In the genomic region with DNA sequence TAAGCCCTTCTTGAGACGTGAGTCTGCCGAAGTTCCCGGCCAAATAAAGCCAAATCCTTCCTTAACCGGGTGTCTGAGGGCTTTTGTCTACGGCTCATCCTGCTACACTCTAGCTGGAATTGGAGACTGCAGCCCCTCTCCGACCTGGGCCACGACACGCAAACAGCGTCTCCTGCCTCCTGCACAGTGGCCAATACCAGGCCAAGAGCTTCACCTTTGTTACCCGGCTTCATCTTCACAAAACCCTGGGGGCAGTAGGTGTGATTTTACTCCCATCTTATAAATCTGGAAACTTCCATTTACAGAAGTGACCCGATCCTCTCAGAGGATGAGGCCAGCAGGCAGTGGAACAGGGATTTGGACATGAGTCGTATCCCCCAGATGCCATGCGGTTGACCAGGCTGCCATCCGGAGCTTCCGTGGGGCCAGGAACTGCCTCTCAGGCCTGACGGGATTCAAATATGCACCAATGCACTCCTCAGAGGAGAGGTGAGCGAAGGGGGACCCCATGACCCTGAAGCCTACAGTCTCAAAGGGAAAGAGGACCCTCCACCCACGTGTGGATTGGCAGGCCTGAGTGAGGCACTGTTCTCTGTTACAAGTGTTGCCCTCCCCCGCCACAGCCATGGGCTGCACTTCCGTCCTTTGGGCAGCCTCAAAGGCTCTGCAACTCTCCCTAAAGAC, we compare ENCODE assay signal across 13 cellular contexts. TPM values are rescaled to one million over a fixed set of nuclear protein-coding genes. Genes with fewer than 3 reads are reported as not detected.
DNase-seq lines count a peak whose midpoint lies in the region; ATAC-seq, FAIRE-seq and TF ChIP-seq lines count a peak whose summit lies in the region.
"Had no signal": no experiment of that assay in that cellular context is flagged by ENCODE, and none has a peak within 500 bp of the region (broad histone marks: within the 10 kb centered on the region; RNA-seq: fewer than 3 reads in every experiment).

No MANE protein-coding gene starts in this region.

- H2AFZ ChIP-seq in IMR-90 (replicated peaks; ENCODE audit: low read length, poor library complexity): peak overlapping the region; percentile 43
- H2AFZ ChIP-seq in H1 (ENCODE audit: low read length): no peak overlapping the region; the same call in 1 of the 2 replicates
- H2AFZ ChIP-seq: parathyroid adenoma had no signal

- H4K5ac ChIP-seq in IMR-90 (ENCODE audit: low read depth, low read length) (no peak overlapping the region), H1 (ENCODE audit: insufficient read length, low read depth, low read length) (no peak overlapping the region)

- H3K23ac ChIP-seq in IMR-90 (ENCODE audit: low read depth, low read length) (no peak overlapping the region), H1 (ENCODE audit: insufficient read length) (no peak overlapping the region)

- no peak for TF ChIP-seq EP300 in H1 (IDR thresholded peaks at IDR 0.05; ENCODE audit: borderline replicate concordance in 1 of 2, low read depth in 2 of 2, low read length in 2 of 2)

- H3K4me2 ChIP-seq in IMR-90 (ENCODE audit: low read depth, low read length): no peak overlapping the region
- H3K4me2 ChIP-seq in H1 (ENCODE audit: insufficient read depth in 1 of 2, low read depth in 2 of 2, low read length in 2 of 2): no peak overlapping the region

- no peaks in the 10 kb centered on the region for H3K9me3 ChIP-seq in CD4-positive, CD25-positive, alpha-beta regulatory T cell (ENCODE audit: control insufficient read depth in 2 of 2, low read length in 2 of 2)
- no peaks in the 10 kb centered on the region for H3K9me3 ChIP-seq in IMR-90 (ENCODE audit: control insufficient read depth, insufficient read depth, low read length)
- no peaks in the 10 kb centered on the region for H3K9me3 ChIP-seq in H1 (ENCODE audit: insufficient read depth in 2 of 2, low read depth in 1 of 2, low read length in 1 of 2)

- peaks cover 41% of the 10 kb centered on the region for H3K4me1 ChIP-seq in CD4-positive, CD25-positive, alpha-beta regulatory T cell (ENCODE audit: control insufficient read depth, insufficient read depth, low read length, poor library complexity, severe bottlenecking)
- no peaks in the 10 kb centered on the region for H3K4me1 ChIP-seq in IMR-90 (ENCODE audit: control insufficient read depth, insufficient read depth, low read length)
- peaks cover 0 to 3% (median under 1%) of the 10 kb centered on the region in 4 experiments; a peak in 4 of 7 replicates for H3K4me1 ChIP-seq in H1 (replicated peaks in 1 of 4; ENCODE audit: control insufficient read depth in 3 of 4, insufficient read depth in 4 of 4, low read length in 3 of 4)
- H3K4me1 ChIP-seq: parathyroid adenoma had no signal

- TF ChIP-seq CTCF in IMR-90 (conservative IDR thresholded peaks at IDR 0.05; ENCODE audit: low read depth, low read length) (no peak), H1 (IDR thresholded peaks at IDR 0.05; ENCODE audit: control extremely low read depth in 1 of 3, insufficient read depth in 1 of 3, low read depth in 1 of 3, low read length in 3 of 3) (no peak), osteocyte (IDR thresholded peaks at IDR 0.05) (no peak), brain microvascular endothelial cell (IDR thresholded peaks at IDR 0.05; ENCODE audit: low read depth, low read length, missing control alignments) (no peak)

- no peak overlapping the region for H2BK12ac ChIP-seq in H1 (ENCODE audit: low read depth, low read length)

- intact Hi-C loops in IMR-90 (cut with micrococcal nuclease): no loop called here

- DNase-seq in CD4-positive, CD25-positive, alpha-beta regulatory T cell: no peak
- DNase-seq in IMR-90 (no peak), H1 (ENCODE audit: low read depth in 1 of 2, low spot score in 2 of 2) (peak in 1 of 2 experiments; percentile 43), osteocyte (ENCODE audit: extremely low spot score, unreplicated experiment) (peak; percentile 77), DMS53 (lab: John Stamatoyannopoulos, UW) (no peak), brain microvascular endothelial cell (no peak), erythroblast (lab: John Stamatoyannopoulos, UW) (no peak)
- DNase-seq: activated naive CD4-positive, alpha-beta T cell treated with Interleukin-2 at 50 U/mL for 16 hours; HCEC 1CT; Kasumi-1; stimulated activated CD4-positive, alpha-beta T cell treated with anti-CD3 and anti-CD28 coated beads, Interleukin-2, amount 100 ng/mL, for 48 hours had no signal

- no peak overlapping the region for H2AK5ac ChIP-seq in IMR-90 (ENCODE audit: low read depth, low read length)
- no peak overlapping the region for H2AK5ac ChIP-seq in H1 (ENCODE audit: low read depth, low read length)

- no peaks in the 10 kb centered on the region for H3K27me3 ChIP-seq in CD4-positive, CD25-positive, alpha-beta regulatory T cell (ENCODE audit: control insufficient read depth, insufficient read depth, low read length)
- H3K27me3 ChIP-seq in IMR-90 (ENCODE audit: control insufficient read depth, insufficient read depth, low read length): peaks cover 6% of the 10 kb centered on the region; the same call in 1 of the 2 replicates
- H3K27me3 ChIP-seq in H1 (replicated peaks in 1 of 4; ENCODE audit: control insufficient read depth in 3 of 4, extremely low read depth in 1 of 4, insufficient read depth in 3 of 4, low read length in 3 of 4): no peaks in the 10 kb centered on the region
- no peaks in the 10 kb centered on the region for H3K27me3 ChIP-seq in brain microvascular endothelial cell (replicated peaks)

- H4K20me1 ChIP-seq in IMR-90 (ENCODE audit: insufficient read depth, low read length) (no peaks in the 10 kb centered on the region), H1 (replicated peaks in 1 of 2; ENCODE audit: control insufficient read depth in 1 of 2, insufficient read depth in 2 of 2, low read length in 2 of 2) (no peaks in the 10 kb centered on the region)

- H3K36me3 Mint-ChIP-seq in CD4-positive, CD25-positive, alpha-beta regulatory T cell: no peaks in the 10 kb centered on the region
- no peaks in the 10 kb centered on the region for H3K36me3 Mint-ChIP-seq in osteocyte (ENCODE audit: unreplicated experiment)

- no peaks in the 10 kb centered on the region for H3K36me3 ChIP-seq in CD4-positive, CD25-positive, alpha-beta regulatory T cell (ENCODE audit: control insufficient read depth, insufficient read depth, low read length)
- H3K36me3 ChIP-seq in IMR-90 (ENCODE audit: control insufficient read depth, insufficient read depth, low read length) (no peaks in the 10 kb centered on the region), H1 (ENCODE audit: control insufficient read depth in 2 of 4, insufficient read depth in 4 of 4, low read length in 3 of 4) (no peaks in the 10 kb centered on the region), brain microvascular endothelial cell (replicated peaks) (no peaks in the 10 kb centered on the region)

- H4K91ac ChIP-seq in IMR-90 (ENCODE audit: insufficient read depth, low read depth, low read length) (no peak overlapping the region), H1 (replicated peaks; ENCODE audit: insufficient read length, low read length) (no peak overlapping the region)

- H3K4me1 Mint-ChIP-seq in CD4-positive, CD25-positive, alpha-beta regulatory T cell: peaks cover 3 to 65% (median 31%) of the 10 kb centered on the region in 4 donors
- peaks cover 8% of the 10 kb centered on the region for H3K4me1 Mint-ChIP-seq in osteocyte (ENCODE audit: unreplicated experiment)

- H3K4ac ChIP-seq in IMR-90 (ENCODE audit: low read depth, low read length) (no peak overlapping the region), H1 (replicated peaks; ENCODE audit: insufficient read length, low read depth, low read length) (no peak overlapping the region)

- H3K9ac ChIP-seq in IMR-90 (ENCODE audit: low read depth, low read length) (no peak overlapping the region), H1 (replicated peaks in 1 of 4; ENCODE audit: extremely low read depth in 1 of 4, low read depth in 3 of 4, low read length in 3 of 4) (no peak overlapping the region)
- H3K9ac ChIP-seq: parathyroid adenoma had no signal

- dilution Hi-C loops in IMR-90 (cut with HindIII; ENCODE audit: low sequenced_read_pairs, unreplicated experiment): no loop called here

- ATAC-seq in CD4-positive, CD25-positive, alpha-beta regulatory T cell (ENCODE audit: low read depth in 2 of 2): no peak
- ATAC-seq in IMR-90 (ENCODE audit: low read depth) (no peak), HG03280 (IDR thresholded peaks at IDR 0.05; ENCODE audit: unreplicated experiment) (no peak)

- H3K18ac ChIP-seq in IMR-90 (ENCODE audit: low read depth, low read length) (no peak overlapping the region), H1 (ENCODE audit: extremely low read depth, low read length) (no peak overlapping the region)

- H2BK5ac ChIP-seq in IMR-90 (ENCODE audit: low read depth, low read length, poor library complexity, severe bottlenecking): no peak overlapping the region
- H2BK5ac ChIP-seq in H1 (ENCODE audit: low read depth, low read length): no peak overlapping the region

- no peak overlapping the region for H3K27ac ChIP-seq in CD4-positive, CD25-positive, alpha-beta regulatory T cell (ENCODE audit: insufficient read depth, low read length, poor library complexity, severe bottlenecking)
- H3K27ac ChIP-seq in IMR-90 (ENCODE audit: insufficient read depth, low read length) (no peak overlapping the region), H1 (ENCODE audit: low read depth, low read length) (no peak overlapping the region), brain microvascular endothelial cell (no peak overlapping the region)
- H3K27ac ChIP-seq: parathyroid adenoma had no signal

- no peak overlapping the region for H3K56ac ChIP-seq in IMR-90 (ENCODE audit: extremely low read depth, insufficient read depth, low read length)
- H3K56ac ChIP-seq in H1 (replicated peaks; ENCODE audit: insufficient read length, low read depth, low read length): no peak overlapping the region

- 70% methylated on average over 2 of the region's 20 CpGs; no CpG with 5 or more reads in 1 of the 2 experiments for WGBS in IMR-90 (ENCODE audit: extremely low coverage in 2 of 2, insufficient read length in 1 of 2), 2 experiments
- 90% methylated on average over 20 of the region's 20 CpGs; no CpG with 5 or more reads in 1 of the 2 experiments for WGBS in H1 (ENCODE audit: extremely low coverage in 1 of 2, insufficient coverage in 1 of 2, insufficient read length in 1 of 2, insufficient replicate concordance in 2 of 2, low coverage in 1 of 2, low lambda C conversion rate in 2 of 2, missing lambda C conversion rate in 1 of 2), 2 experiments

- in situ Hi-C loops in IMR-90 (cut with MboI; ENCODE audit: low sequenced_read_pairs) (no loop called here), brain microvascular endothelial cell (cut with HindIII; ENCODE audit: low pct_ligation_motif_present, low sequenced_read_pairs) (no loop called here)

- TF ChIP-seq RAD21 in IMR-90 (IDR thresholded peaks at IDR 0.05; ENCODE audit: low read length): no peak
- no peak for TF ChIP-seq RAD21 in H1 (IDR thresholded peaks at IDR 0.05 in 1 of 2, conservative IDR thresholded peaks at IDR 0.05 in 1 of 2; ENCODE audit: low read depth in 2 of 2, low read length in 2 of 2)

- H3K23me2 ChIP-seq in H1 (ENCODE audit: low read depth, low read length): no peaks in the 10 kb centered on the region

- peak overlapping the region; percentile 62 to 69 (median 63) for H3K27ac Mint-ChIP-seq in CD4-positive, CD25-positive, alpha-beta regulatory T cell
- H3K27ac Mint-ChIP-seq in osteocyte (ENCODE audit: unreplicated experiment): no peak overlapping the region

- H3K4me3 ChIP-seq in CD4-positive, CD25-positive, alpha-beta regulatory T cell (ENCODE audit: low read depth, low read length): no peak overlapping the region
- H3K4me3 ChIP-seq in IMR-90 (ENCODE audit: insufficient read depth, low read depth, low read length): no peak overlapping the region
- H3K4me3 ChIP-seq in H1 (ENCODE audit: extremely low read depth in 1 of 4, insufficient read depth in 2 of 4, low read depth in 3 of 4, low read length in 4 of 4): no peak overlapping the region
- H3K4me3 ChIP-seq in brain microvascular endothelial cell (ENCODE audit: low read depth, low read length): no peak overlapping the region

- H2BK15ac ChIP-seq in IMR-90 (ENCODE audit: low read depth, low read length) (no peak overlapping the region), H1 (ENCODE audit: low read length) (no peak overlapping the region)

- H4K8ac ChIP-seq in IMR-90 (ENCODE audit: low read depth in 2 of 2, low read length in 2 of 2) (no peak overlapping the region), H1 (ENCODE audit: extremely low read depth, insufficient read depth, low read length) (peak overlapping the region; percentile 64; the same call in 1 of the 2 replicates)

- POLR2A ChIA-PET in IMR-90 (lab: Charles Lee; ENCODE audit: unreplicated experiment): no interaction called here
- POLR2A ChIA-PET in H1 (lab: Charles Lee; ENCODE audit: partially characterized antibody): interaction anchor here (1.5 kb wide), 1 partner anchor 33 kb away, joined by 4 read pairs; no protein-coding TSS in a partner anchor

- H2BK120ac ChIP-seq in IMR-90 (ENCODE audit: low read depth, low read length) (no peak overlapping the region), H1 (replicated peaks; ENCODE audit: low read depth, low read length) (no peak overlapping the region)

- H3K4me3 Mint-ChIP-seq in CD4-positive, CD25-positive, alpha-beta regulatory T cell: peak overlapping the region in 1 of 4 donors; percentile 35
- H3K4me3 Mint-ChIP-seq in osteocyte (ENCODE audit: unreplicated experiment): no peak overlapping the region

- no peaks in the 10 kb centered on the region for H3K9me1 ChIP-seq in IMR-90 (ENCODE audit: insufficient read depth, low read length)

- FAIRE-seq in H1 (lab: Jason Lieb, UNC): no peak

- H3K14ac ChIP-seq in IMR-90 (replicated peaks; ENCODE audit: low read depth, low read length) (no peak overlapping the region), H1 (ENCODE audit: insufficient read length) (no peak overlapping the region)

- no TSS peak for BruUV-seq in IMR-90 (replicated peaks; lab: Mats Ljungman, UMichigan)

- TF ChIP-seq POLR2A in IMR-90 (IDR thresholded peaks at IDR 0.05; ENCODE audit: low read depth, low read length) (no peak), H1 (IDR thresholded peaks at IDR 0.05; ENCODE audit: control extremely low read depth in 1 of 2, low read depth in 2 of 2, low read length in 2 of 2) (no peak), erythroblast (IDR thresholded peaks at IDR 0.05; ENCODE audit: low read length) (no peak)

- H3K27me3 Mint-ChIP-seq in CD4-positive, CD25-positive, alpha-beta regulatory T cell: no peaks in the 10 kb centered on the region
- H3K27me3 Mint-ChIP-seq in osteocyte (ENCODE audit: unreplicated experiment): peaks cover 3% of the 10 kb centered on the region

- no peak overlapping the region for H2AK9ac ChIP-seq in IMR-90 (replicated peaks; ENCODE audit: low read depth, low read length, poor library complexity)

- H3K9me3 Mint-ChIP-seq in CD4-positive, CD25-positive, alpha-beta regulatory T cell: peaks cover 0 to 1% (median 0%) of the 10 kb centered on the region in 7 donors
- no peaks in the 10 kb centered on the region for H3K9me3 Mint-ChIP-seq in osteocyte (ENCODE audit: unreplicated experiment)

- CTCF ChIA-PET in IMR-90 (lab: Yijun Ruan, JAX) (no interaction called here), H1 (lab: Charles Lee; ENCODE audit: partially characterized antibody) (no interaction called here)

- H3K79me2 ChIP-seq in H1 (ENCODE audit: control insufficient read depth in 1 of 2, insufficient read depth in 2 of 2, low read length in 2 of 2): no peaks in the 10 kb centered on the region
- H3K79me2 ChIP-seq: parathyroid adenoma had no signal

- H2BK20ac ChIP-seq in IMR-90 (ENCODE audit: low read depth, low read length): no peak overlapping the region
- no peak overlapping the region for H2BK20ac ChIP-seq in H1 (ENCODE audit: low read length)

- H3K79me1 ChIP-seq in IMR-90 (ENCODE audit: low read depth in 1 of 2, low read length in 2 of 2): no peaks in the 10 kb centered on the region
- H3K79me1 ChIP-seq in H1 (ENCODE audit: low read depth, low read length): no peaks in the 10 kb centered on the region

RNA-seq across cellular contexts. Expression of a gene that starts 53.2 kb away (rescaled TPM):
- 227 TPM for total RNA-seq in CD4-positive, CD25-positive, alpha-beta regulatory T cell
- 10 to 100 TPM; 36.3 to 52.1 (median 47.7) TPM for polyA plus RNA-seq in CD4-positive, CD25-positive, alpha-beta regulatory T cell
- total RNA-seq in IMR-90 (2012; rRNA removed) (9.5 and 10.8 TPM in 2 replicates), osteocyte (54.5 and 57.7 TPM in 2 replicates)
- polyA plus RNA-seq in IMR-90 (2012; rRNA removed) (10.6 and 11.8 TPM in 2 replicates), H1 (2011; rRNA removed) (15.7 and 18.3 TPM in 2 replicates)
- polyA plus RNA-seq in IMR-90 (2012; cell fraction: cytosol; rRNA removed): 4.8 and 6.4 TPM in 2 replicates
- 5.8 and 7.8 TPM in 2 replicates for polyA plus RNA-seq in IMR-90 (2012; cell fraction: nucleus; rRNA removed; ENCODE audit: low replicate concordance)
- total RNA-seq in H1 (2021; fragmentation: NEBNext Ultra II Directional; extraction: Animal tissue kit (Norgen Biotek cat#: 25700)): 32.4 and 33.4 TPM in 2 replicates
- 16.2 TPM for polyA plus RNA-seq in H1 (2011; cell fraction: cytosol; rRNA removed)
- 17.3 TPM for polyA plus RNA-seq in H1 (2011; cell fraction: nucleus; rRNA removed)
- polyA plus RNA-seq in H1 (2012, experiment 1 of 2): 21.5 to 39.3 TPM (median 24.4 TPM) in 4 replicates
- 13.0 TPM for polyA plus RNA-seq in H1 (2012, experiment 2 of 2)
- polyA plus RNA-seq in H1 (2013, experiment 1 of 2): 34.5 TPM
- 37.8 TPM for polyA plus RNA-seq in H1 (2013, experiment 2 of 2)
- polyA minus RNA-seq in H1 (2011; rRNA and poly(A)+ RNA removed): 15.4 and 21.4 TPM in 2 replicates
- polyA minus RNA-seq in H1 (2011; cell fraction: cytosol; rRNA and poly(A)+ RNA removed): 21.7 TPM
- 10.9 TPM for polyA minus RNA-seq in H1 (2011; cell fraction: nucleus; rRNA and poly(A)+ RNA removed)
